In the genomic region with DNA sequence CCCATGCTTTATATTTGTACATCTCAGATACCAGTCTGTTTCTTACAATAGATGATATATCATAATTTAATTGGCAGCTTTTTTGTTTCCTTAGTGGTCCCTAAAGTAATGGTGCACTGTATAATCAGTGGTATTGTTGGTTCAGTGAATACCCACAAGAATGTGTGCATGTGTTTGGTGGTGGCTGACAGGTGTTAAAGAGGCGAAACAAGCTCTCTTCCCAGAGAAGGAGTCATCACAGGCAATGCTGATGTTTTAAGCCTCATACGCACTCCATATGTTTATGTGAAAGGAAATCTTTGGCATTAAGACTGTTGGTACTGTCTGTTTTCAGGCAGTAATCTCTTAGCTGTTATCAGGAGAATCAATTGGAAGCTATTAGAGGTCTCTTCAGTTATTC, we compare ENCODE assay signal across 22 cellular contexts.
"Had no signal": no experiment of that assay in that cellular context is flagged by ENCODE, and none has a peak within 500 bp of the region (broad histone marks: within the 10 kb centered on the region; RNA-seq: fewer than 3 reads in every experiment).

No MANE protein-coding gene starts in this region.

- H3K4me3 Mint-ChIP-seq: natural killer cell; neural crest cell; stimulated activated naive B cell treated with anti-CD40 and anti-IgM and Interleukin-4, amounts not matched to agents 10 μg/mL and 1 μg/mL and 100 μg/mL, for 72 hours; stimulated activated naive CD8-positive, alpha-beta T cell treated with anti-CD3 and anti-CD28 coated beads, Interleukin-15, amount 100 ng/mL, for 72 hours had no signal

- H3K27me3 Mint-ChIP-seq: stimulated activated naive B cell treated with anti-CD40 and anti-IgM and Interleukin-4, amounts not matched to agents 10 μg/mL and 1 μg/mL and 100 μg/mL, for 72 hours; stimulated activated naive CD8-positive, alpha-beta T cell treated with anti-CD3 and anti-CD28 coated beads, Interleukin-15, amount 100 ng/mL, for 72 hours had no signal

- H3K27ac Mint-ChIP-seq: natural killer cell; stimulated activated naive B cell treated with anti-CD40 and anti-IgM and Interleukin-4, amounts not matched to agents 10 μg/mL and 1 μg/mL and 100 μg/mL, for 72 hours had no signal

- H3K27me3 ChIP-seq: dorsolateral prefrontal cortex, heart left ventricle, testis, tibial nerve, upper lobe of right lung, vagina had no signal

- H3K9me3 Mint-ChIP-seq: natural killer cell; neural crest cell; stimulated activated naive B cell treated with anti-CD40 and anti-IgM and Interleukin-4, amounts not matched to agents 10 μg/mL and 1 μg/mL and 100 μg/mL, for 72 hours; stimulated activated naive CD8-positive, alpha-beta T cell treated with anti-CD3 and anti-CD28 coated beads, Interleukin-15, amount 100 ng/mL, for 72 hours had no signal

- H3K4me1 ChIP-seq: heart left ventricle, testis, tibial nerve, upper lobe of right lung, vagina had no signal

- H3K27ac ChIP-seq: dorsolateral prefrontal cortex, heart left ventricle, skin epidermis, testis, tibial nerve, upper lobe of right lung, vagina had no signal

- H3K4me3 ChIP-seq: dorsolateral prefrontal cortex, heart left ventricle, mucosa of descending colon, skin epidermis, testis, tibial nerve, upper lobe of right lung, vagina had no signal

- H3K9me3 ChIP-seq: heart left ventricle, mucosa of descending colon, testis, tibial nerve, upper lobe of right lung, vagina had no signal

- ATAC-seq: heart left ventricle; left lobe of liver; mucosa of descending colon; natural killer cell; sciatic nerve; stimulated activated naive B cell treated with anti-CD40 and anti-IgM and Interleukin-4, amounts not matched to agents 10 μg/mL and 1 μg/mL and 100 μg/mL, for 72 hours; stimulated activated naive CD8-positive, alpha-beta T cell treated with anti-CD3 and anti-CD28 coated beads, Interleukin-15, amount 100 ng/mL, for 72 hours; upper lobe of right lung had no signal

- DNase-seq: dorsolateral prefrontal cortex; effector CD8-positive, alpha-beta T cell; heart left ventricle; hippocampal formation; mammary epithelial cell; mucosa of descending colon; natural killer cell; posterior cingulate gyrus; stimulated activated CD4-positive, alpha-beta T cell treated with anti-CD3 and anti-CD28 coated beads, Interleukin-2, amount 100 ng/mL, for 24 hours; stimulated activated CD4-positive, alpha-beta T cell treated with anti-CD3 and anti-CD28 coated beads, Interleukin-4, amount 100 ng/mL, for 4 hours; stimulated activated naive B cell treated with anti-CD40 and anti-IgM and Interleukin-4, amounts not matched to agents 10 μg/mL and 1 μg/mL and 100 μg/mL, for 72 hours; stimulated activated naive CD8-positive, alpha-beta T cell treated with anti-CD3 and anti-CD28 coated beads, Interleukin-15, amount 100 ng/mL, for 72 hours; testis; upper lobe of right lung had no signal

- FAIRE-seq: frontal cortex, islet of Langerhans had no signal

- H3K4me1 Mint-ChIP-seq: natural killer cell; neural crest cell; stimulated activated naive CD8-positive, alpha-beta T cell treated with anti-CD3 and anti-CD28 coated beads, Interleukin-15, amount 100 ng/mL, for 72 hours had no signal

- H3K36me3 Mint-ChIP-seq: natural killer cell had no signal
